ENCODE assay signal across 13 cellular contexts in genomic region chr11:93736129-93736528, GRCh38. TPM values are rescaled to one million over a fixed set of nuclear protein-coding genes. Genes with fewer than 3 reads are reported as not detected.
DNase-seq lines count a peak whose midpoint lies in the region; ATAC-seq and TF ChIP-seq lines count a peak whose summit lies in the region.
"Had no signal": no experiment of that assay in that cellular context is flagged by ENCODE, and none has a peak within 500 bp of the region (broad histone marks: within the 10 kb centered on the region; RNA-seq: fewer than 3 reads in every experiment).

No MANE protein-coding gene starts in this region.

- H3F3A ChIP-seq in PC-9 (ENCODE audit: insufficient read depth, low read depth) (peaks cover 100% of the 10 kb centered on the region), smooth muscle cell (ENCODE audit: low read depth) (peaks cover 66% of the 10 kb centered on the region)

- H4K20me1 ChIP-seq in PC-9 (ENCODE audit: insufficient read depth) = peaks cover 89% of the 10 kb centered on the region
- peaks cover 98% of the 10 kb centered on the region for H4K20me1 ChIP-seq in smooth muscle cell (ENCODE audit: low read depth)

- POLR2A ChIA-PET in PC-9 (lab: Charles Lee; ENCODE audit: unreplicated experiment) = no interaction called here

- H2AFZ ChIP-seq in PC-9 (no peak overlapping the region), smooth muscle cell (ENCODE audit: low read depth) (no peak overlapping the region)

- H3K9ac ChIP-seq in smooth muscle cell (ENCODE audit: low read depth) = no peak overlapping the region

- H3K4me1 Mint-ChIP-seq in activated T-cell treated with anti-CD3 and anti-CD28 coated beads, Interleukin-2, amount 50 U/mL, for 72 hours (ENCODE audit: low read depth) = peaks cover 75% of the 10 kb centered on the region
- peaks cover 51 to 78% of the 10 kb centered on the region in 2 donors for H3K4me1 Mint-ChIP-seq in effector memory CD8-positive, alpha-beta T cell (ENCODE audit: low read depth in 2 of 2)

- H3K27me3 ChIP-seq in PC-9 (ENCODE audit: insufficient read depth, low read depth) = no peaks in the 10 kb centered on the region
- H3K27me3 ChIP-seq in smooth muscle cell (ENCODE audit: low read depth) = no peaks in the 10 kb centered on the region
- H3K27me3 ChIP-seq: heart left ventricle had no signal

- H3K4me2 ChIP-seq in PC-9 = peak overlapping the region; percentile 98
- peak overlapping the region; percentile 87 for H3K4me2 ChIP-seq in smooth muscle cell

- H3K27ac ChIP-seq in PC-9 (peak overlapping the region; percentile 99), smooth muscle cell (ENCODE audit: low read depth) (peak overlapping the region; percentile 85)
- H3K27ac ChIP-seq: heart left ventricle had no signal

- TF ChIP-seq CTCF in PC-9 (conservative IDR thresholded peaks at IDR 0.05) (no peak), smooth muscle cell (IDR thresholded peaks at IDR 0.05; ENCODE audit: borderline replicate concordance, insufficient read depth, poor library complexity, severe bottlenecking) (no peak)

- no peaks in the 10 kb centered on the region for H3K9me3 Mint-ChIP-seq in activated T-cell treated with anti-CD3 and anti-CD28 coated beads, Interleukin-2, amount 50 U/mL, for 72 hours
- no peaks in the 10 kb centered on the region for H3K9me3 Mint-ChIP-seq in effector memory CD8-positive, alpha-beta T cell
- H3K9me3 Mint-ChIP-seq: dendritic cell treated with granulocyte-macrophage colony-stimulating factor and Interleukin-4, amounts not matched to agents 40 ng/mL and 50 ng/mL, for 4 days had no signal

- no peak for ATAC-seq in activated T-cell treated with anti-CD3 and anti-CD28 coated beads, Interleukin-2, amount 50 U/mL, for 72 hours (replicated peaks in 1 of 2)
- ATAC-seq in effector memory CD8-positive, alpha-beta T cell (replicated peaks) = no peak
- ATAC-seq: heart left ventricle had no signal

- peak overlapping the region; percentile 100 for H3K27ac Mint-ChIP-seq in activated T-cell treated with anti-CD3 and anti-CD28 coated beads, Interleukin-2, amount 50 U/mL, for 72 hours
- H3K27ac Mint-ChIP-seq in effector memory CD8-positive, alpha-beta T cell = peak overlapping the region; percentile 98 to 100
- H3K27ac Mint-ChIP-seq: dendritic cell treated with granulocyte-macrophage colony-stimulating factor and Interleukin-4, amounts not matched to agents 40 ng/mL and 50 ng/mL, for 4 days had no signal

- intact Hi-C loops in PC-9 (cut with micrococcal nuclease; ENCODE audit: unreplicated experiment) = no loop called here

- no peak for DNase-seq in activated T-cell treated with anti-CD3 and anti-CD28 coated beads, Interleukin-2, amount 50 U/mL, for 72 hours
- no peak for DNase-seq in activated T-cell treated with anti-CD3 and anti-CD28 coated beads, Interleukin-2, amount 50 U/mL, for 1 hour
- DNase-seq in PC-9 (peak in 1 of 2 experiments; percentile 63), smooth muscle cell (lab: John Stamatoyannopoulos, UW; ENCODE audit: unreplicated experiment) (no peak), C1 segment of cervical spinal cord (lab: John Stamatoyannopoulos, UW) (no peak), OCI-M2 (lab: John Stamatoyannopoulos, UW; ENCODE audit: unreplicated experiment) (no peak), GM19238 (ENCODE audit: insufficient read length, low spot score) (no peak)
- DNase-seq in effector memory CD8-positive, alpha-beta T cell = no peak
- DNase-seq: heart left ventricle, midbrain, NCI-H2171 treated with DMSO at 0.1 percent for 48 hours, OCI-M1 had no signal

- H3K9me3 ChIP-seq in PC-9 (ENCODE audit: insufficient read depth, low read depth) (no peaks in the 10 kb centered on the region), smooth muscle cell (replicated peaks; ENCODE audit: low read depth) (no peaks in the 10 kb centered on the region)
- H3K9me3 ChIP-seq: heart left ventricle had no signal

- peak overlapping the region; percentile 53 to 85 for H3K4me3 Mint-ChIP-seq in activated T-cell treated with anti-CD3 and anti-CD28 coated beads, Interleukin-2, amount 50 U/mL, for 72 hours
- peak overlapping the region in 1 of 2 donors; percentile 96 for H3K4me3 Mint-ChIP-seq in effector memory CD8-positive, alpha-beta T cell
- H3K4me3 Mint-ChIP-seq: dendritic cell treated with granulocyte-macrophage colony-stimulating factor and Interleukin-4, amounts not matched to agents 40 ng/mL and 50 ng/mL, for 4 days had no signal

- peaks cover 96% of the 10 kb centered on the region for H3K36me3 ChIP-seq in PC-9 (ENCODE audit: low read depth)
- H3K36me3 ChIP-seq in smooth muscle cell (ENCODE audit: low read depth) = peaks cover 38% of the 10 kb centered on the region

- peak overlapping the region; percentile 81; the same call in 1 of the 2 replicates for H3K4me3 ChIP-seq in PC-9
- no peak overlapping the region for H3K4me3 ChIP-seq in smooth muscle cell
- H3K4me3 ChIP-seq: heart left ventricle had no signal

- peaks cover 92% of the 10 kb centered on the region for H3K79me2 ChIP-seq in PC-9 (ENCODE audit: low read depth)
- peaks cover 66% of the 10 kb centered on the region for H3K79me2 ChIP-seq in smooth muscle cell (ENCODE audit: low read depth)

- CTCF ChIA-PET in PC-9 (lab: Charles Lee) = no interaction called here

- H3K36me3 Mint-ChIP-seq in activated T-cell treated with anti-CD3 and anti-CD28 coated beads, Interleukin-2, amount 50 U/mL, for 72 hours (ENCODE audit: insufficient read depth in 2 of 2) = peaks cover 26 to 69% of the 10 kb centered on the region in 2 donors
- H3K36me3 Mint-ChIP-seq in effector memory CD8-positive, alpha-beta T cell (ENCODE audit: insufficient read depth) = peaks cover 99% of the 10 kb centered on the region

- H3K4me1 ChIP-seq in PC-9 (replicated peaks; ENCODE audit: insufficient read depth) = peaks cover 39% of the 10 kb centered on the region
- H3K4me1 ChIP-seq in smooth muscle cell (ENCODE audit: low read depth) = peaks cover 47% of the 10 kb centered on the region

- H3K27me3 Mint-ChIP-seq in activated T-cell treated with anti-CD3 and anti-CD28 coated beads, Interleukin-2, amount 50 U/mL, for 72 hours (ENCODE audit: low read depth) = no peaks in the 10 kb centered on the region
- H3K27me3 Mint-ChIP-seq in effector memory CD8-positive, alpha-beta T cell = no peaks in the 10 kb centered on the region
- H3K27me3 Mint-ChIP-seq: dendritic cell treated with granulocyte-macrophage colony-stimulating factor and Interleukin-4, amounts not matched to agents 40 ng/mL and 50 ng/mL, for 4 days had no signal

- H3K9me2 ChIP-seq in PC-9 (ENCODE audit: insufficient read depth) = no peaks in the 10 kb centered on the region

- no TSS peak for BruUV-seq in PC-9 (replicated peaks; lab: Mats Ljungman, UMichigan)

RNA-seq across cellular contexts. Expression of gene TAF1D, which starts 5.2 kb away (rescaled TPM):
- 100 to 1,000 TPM; 284 to 353 TPM for total RNA-seq in activated T-cell treated with anti-CD3 and anti-CD28 coated beads, Interleukin-2, amount 50 U/mL, for 72 hours
- total RNA-seq in PC-9 (2021) (158 and 167 TPM in 2 replicates), smooth muscle cell (216 and 232 TPM in 2 replicates)
- 36.9 and 57.6 TPM in 2 replicates for polyA plus RNA-seq in smooth muscle cell

RNA-seq across cellular contexts. Expression of gene C11orf54, which starts 5.3 kb away (rescaled TPM):
- total RNA-seq in activated T-cell treated with anti-CD3 and anti-CD28 coated beads, Interleukin-2, amount 50 U/mL, for 72 hours = 10 to 100 TPM; 36.2 to 44.8 TPM
- 35.6 and 37.2 TPM in 2 replicates for total RNA-seq in PC-9 (2021)
- 12.3 and 13.4 TPM in 2 replicates for total RNA-seq in smooth muscle cell
- polyA plus RNA-seq in smooth muscle cell = 6.3 and 8.5 TPM in 2 replicates

RNA-seq across cellular contexts. Expression of gene MED17, which starts 48.0 kb away (rescaled TPM):
- 10 to 100 TPM; 38.2 to 39.2 TPM for total RNA-seq in activated T-cell treated with anti-CD3 and anti-CD28 coated beads, Interleukin-2, amount 50 U/mL, for 72 hours
- 26.9 and 37.4 TPM in 2 replicates for total RNA-seq in PC-9 (2021)
- 30.6 and 38.3 TPM in 2 replicates for total RNA-seq in smooth muscle cell
- polyA plus RNA-seq in smooth muscle cell = 20.2 and 24.9 TPM in 2 replicates
